1 cellular context compared by ENCODE assay signal in genomic region chr12:104288635-104289258, GRCh38.
TF ChIP-seq lines count a peak whose summit lies in the region.

No MANE protein-coding gene starts in this region.

TF ChIP-seq in HepG2, 621 proteins besides CTCF, POLR2A, EP300 and RAD21 (continued from another document and continues in another):
- TF ChIP-seq RERE (CRISPR knock-in tag; IDR thresholded peaks at IDR 0.05; ENCODE audit: low read depth): no peak
- 0 out of 2 replicates have a peak, but pooled peaks have one; percentile 69 for TF ChIP-seq ZNF256 (CRISPR knock-in tag; conservative IDR thresholded peaks at IDR 0.05)
- TF ChIP-seq NRL (CRISPR knock-in tag; IDR thresholded peaks at IDR 0.05; ENCODE audit: borderline replicate concordance): peak; percentile 89; the same call in 1 of the 2 replicates
- no peak for TF ChIP-seq SRSF1 (optimal IDR thresholded peaks at IDR 0.05; ENCODE audit: low read depth, low read length)
- TF ChIP-seq THAP7 (CRISPR knock-in tag; IDR thresholded peaks at IDR 0.05): peak; percentile 49; the same call in 1 of the 2 replicates
- no peak for TF ChIP-seq ZNF20 (CRISPR knock-in tag; IDR thresholded peaks at IDR 0.05)
- peak; percentile 58; the same call in 1 of the 2 replicates for TF ChIP-seq CBFB (CRISPR knock-in tag; IDR thresholded peaks at IDR 0.05)
- TF ChIP-seq ZNF382 (CRISPR knock-in tag; IDR thresholded peaks at IDR 0.05; ENCODE audit: borderline replicate concordance): no peak
- peak; percentile 71; the same call in 1 of the 2 replicates for TF ChIP-seq IRF9 (CRISPR knock-in tag; IDR thresholded peaks at IDR 0.05; ENCODE audit: borderline replicate concordance)
- no peak for TF ChIP-seq ZFP82 (CRISPR knock-in tag; IDR thresholded peaks at IDR 0.05; ENCODE audit: borderline replicate concordance)
- TF ChIP-seq SOX13 (IDR thresholded peaks at IDR 0.05): no peak
- peak in 1 of 2 experiments; percentile 79; a peak in 2 of 4 replicates for TF ChIP-seq SOX13 (CRISPR knock-in tag; conservative IDR thresholded peaks at IDR 0.05 in 1 of 2, IDR thresholded peaks at IDR 0.05 in 1 of 2)
- peak; percentile 55 for TF ChIP-seq SIX1 (CRISPR knock-in tag; IDR thresholded peaks at IDR 0.05; ENCODE audit: borderline replicate concordance)
- TF ChIP-seq ZSCAN20 (CRISPR knock-in tag; IDR thresholded peaks at IDR 0.05; ENCODE audit: borderline replicate concordance): peak; percentile 79
- no peak for TF ChIP-seq IRF1 (CRISPR knock-in tag; IDR thresholded peaks at IDR 0.05; ENCODE audit: low read depth)
- TF ChIP-seq NFIC (IDR thresholded peaks at IDR 0.05; ENCODE audit: low read length): 0 out of 2 replicates have a peak, but pooled peaks have one; percentile 7
- TF ChIP-seq GATAD1 (CRISPR knock-in tag; IDR thresholded peaks at IDR 0.05): peak; percentile 71
- TF ChIP-seq KLF6 (CRISPR knock-in tag; IDR thresholded peaks at IDR 0.05): peak; percentile 93
- peak; percentile 93 for TF ChIP-seq MLX (CRISPR knock-in tag; IDR thresholded peaks at IDR 0.05)
- no peak for TF ChIP-seq TERF1 (CRISPR knock-in tag; IDR thresholded peaks at IDR 0.05)
- TF ChIP-seq ELF1 (CRISPR knock-in tag; IDR thresholded peaks at IDR 0.05): peak; percentile 44; the same call in 1 of the 2 replicates
- peak; percentile 57; the same call in 1 of the 2 replicates for TF ChIP-seq MIXL1 (CRISPR knock-in tag; IDR thresholded peaks at IDR 0.05)
- peak; percentile 72; the same call in 1 of the 2 replicates for TF ChIP-seq ZNF451 (CRISPR knock-in tag; IDR thresholded peaks at IDR 0.05)
- TF ChIP-seq HDAC1 (CRISPR knock-in tag; IDR thresholded peaks at IDR 0.05): peak; percentile 81
- TF ChIP-seq BHLHE40 (IDR thresholded peaks at IDR 0.05; ENCODE audit: low read length): peak; percentile 48; the same call in 1 of the 2 replicates
- TF ChIP-seq ZNF883 (CRISPR knock-in tag; IDR thresholded peaks at IDR 0.05; ENCODE audit: not compliant biosample characterization): peak; percentile 87
- no peak for TF ChIP-seq HCFC1 (IDR thresholded peaks at IDR 0.05; ENCODE audit: low read depth, low read length)
- TF ChIP-seq ZNF543 (CRISPR knock-in tag; IDR thresholded peaks at IDR 0.05): 0 out of 2 replicates have a peak, but pooled peaks have one; percentile 42
- no peak for TF ChIP-seq GATA4 (IDR thresholded peaks at IDR 0.05; ENCODE audit: borderline replicate concordance, low read depth)
- TF ChIP-seq CREB1 (IDR thresholded peaks at IDR 0.05): 0 out of 2 replicates have a peak, but pooled peaks have one; percentile 19
- TF ChIP-seq CREB1 (CRISPR knock-in tag; IDR thresholded peaks at IDR 0.05): 0 out of 2 replicates have a peak, but pooled peaks have one; percentile 5
- peak; percentile 37; the same call in 1 of the 2 replicates for TF ChIP-seq MTA1 (CRISPR knock-in tag; IDR thresholded peaks at IDR 0.05; ENCODE audit: borderline replicate concordance)
- peak; percentile 83; the same call in 1 of the 2 replicates for TF ChIP-seq ZBTB7B (CRISPR knock-in tag; IDR thresholded peaks at IDR 0.05)
- peak; percentile 13; the same call in 1 of the 2 replicates for TF ChIP-seq ZNF629 (CRISPR knock-in tag; conservative IDR thresholded peaks at IDR 0.05)
- TF ChIP-seq SMYD3 (CRISPR knock-in tag; IDR thresholded peaks at IDR 0.05): peak; percentile 95
- TF ChIP-seq ZNF567 (CRISPR knock-in tag; IDR thresholded peaks at IDR 0.05; ENCODE audit: borderline replicate concordance): no peak
- peak; percentile 70 for TF ChIP-seq RBM39 (IDR thresholded peaks at IDR 0.05; ENCODE audit: low read depth, low read length, poor library complexity, severe bottlenecking)
- TF ChIP-seq ATF7 (IDR thresholded peaks at IDR 0.05): no peak
- no peak for TF ChIP-seq ATF7 (CRISPR knock-in tag; IDR thresholded peaks at IDR 0.05)
- peak; percentile 76; the same call in 1 of the 2 replicates for TF ChIP-seq SOX5 (CRISPR knock-in tag; IDR thresholded peaks at IDR 0.05; ENCODE audit: borderline replicate concordance)
- peak; percentile 65; the same call in 1 of the 2 replicates for TF ChIP-seq ZNF275 (CRISPR knock-in tag; IDR thresholded peaks at IDR 0.05; ENCODE audit: borderline replicate concordance)
- TF ChIP-seq ZNF704 (CRISPR knock-in tag; IDR thresholded peaks at IDR 0.05; ENCODE audit: borderline replicate concordance): peak; percentile 94
- TF ChIP-seq NFYC (CRISPR knock-in tag; IDR thresholded peaks at IDR 0.05): peak; percentile 55
- peak in 1 of 2 experiments; percentile 30; a peak in 1 of 4 replicates for TF ChIP-seq NR2F1 (CRISPR knock-in tag; IDR thresholded peaks at IDR 0.05)
- TF ChIP-seq TOPORS (CRISPR knock-in tag; IDR thresholded peaks at IDR 0.05): peak; percentile 81
- TF ChIP-seq TCF7 (IDR thresholded peaks at IDR 0.05; ENCODE audit: low read depth): no peak
- 0 out of 2 replicates have a peak, but pooled peaks have one; percentile 40 for TF ChIP-seq ZNF674 (CRISPR knock-in tag; IDR thresholded peaks at IDR 0.05; ENCODE audit: low read depth)
- peak; percentile 88; the same call in 1 of the 2 replicates for TF ChIP-seq NAIF1 (CRISPR knock-in tag; IDR thresholded peaks at IDR 0.05; ENCODE audit: borderline replicate concordance)
- no peak for TF ChIP-seq TEAD2 (CRISPR knock-in tag; IDR thresholded peaks at IDR 0.05)
- no peak for TF ChIP-seq HNF1A (IDR thresholded peaks at IDR 0.05; ENCODE audit: low read depth)
- no peak for TF ChIP-seq HNF1A (CRISPR knock-in tag; IDR thresholded peaks at IDR 0.05; ENCODE audit: borderline replicate concordance)
- peak; percentile 70 for TF ChIP-seq ZNF501 (CRISPR knock-in tag; IDR thresholded peaks at IDR 0.05)
